Comparison of ENCODE assay signal across 9 cellular contexts in the genomic region with DNA sequence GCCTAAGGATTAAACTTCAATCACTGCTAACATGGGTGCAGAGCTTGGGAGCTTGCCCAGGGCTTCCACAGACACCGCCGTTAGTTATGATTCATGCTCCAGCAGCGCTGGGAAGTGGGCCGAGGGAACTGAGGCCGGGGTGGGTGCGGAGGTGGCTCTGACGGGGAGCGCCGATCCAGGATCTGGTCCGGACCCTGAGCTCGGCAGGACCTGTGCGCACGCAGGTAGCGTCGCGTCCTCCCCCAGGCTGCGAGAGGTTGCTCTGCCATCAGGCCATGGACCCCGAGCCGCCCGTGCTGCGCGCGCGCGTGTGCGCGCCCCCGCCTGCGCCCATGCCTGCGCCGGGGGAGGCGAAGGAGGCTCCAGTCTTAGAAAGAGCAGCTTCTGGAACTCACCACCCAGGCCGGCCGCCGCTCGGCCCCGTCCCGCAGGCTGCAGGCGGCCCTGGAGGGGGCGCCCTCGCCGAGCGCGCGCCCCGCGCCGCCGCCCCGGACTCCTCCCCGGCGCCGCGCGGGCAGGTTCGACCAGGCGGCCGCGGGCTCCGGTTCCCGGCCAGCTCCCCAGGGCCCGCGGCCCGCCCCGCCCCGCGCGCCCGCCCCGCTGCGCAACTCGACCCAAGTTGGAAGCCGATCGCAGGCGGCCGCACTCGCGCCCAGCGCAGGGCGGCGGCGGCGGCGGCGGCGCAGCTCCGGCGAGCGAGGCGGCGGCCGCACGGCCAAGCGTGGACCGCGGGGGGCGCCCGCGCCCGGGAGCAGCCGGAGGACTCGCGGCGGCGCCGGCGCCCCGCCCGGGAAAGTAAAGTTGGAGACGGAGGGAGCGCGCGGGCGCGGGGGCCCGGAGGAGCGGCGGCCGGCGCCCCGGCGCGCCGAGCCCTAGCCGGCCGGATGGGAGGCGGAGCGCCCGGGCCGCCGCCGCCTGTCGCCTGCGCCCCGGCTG. TPM values are rescaled to one million over a fixed set of nuclear protein-coding genes. Genes with fewer than 3 reads are reported as not detected.
A peak's percentile ranks its signal among the peaks of the same experiment; 100 is the strongest.
DNase-seq lines count a peak whose midpoint lies in the region; ATAC-seq, FAIRE-seq and TF ChIP-seq lines count a peak whose summit lies in the region.
"Had no signal": no experiment of that assay in that cellular context is flagged by ENCODE, and none has a peak within 500 bp of the region (broad histone marks: within the 10 kb centered on the region; RNA-seq: fewer than 3 reads in every experiment).

No MANE protein-coding gene starts in this region.

- 15% methylated on average over 8 of the region's 135 CpGs for WGBS in SK-N-SH (ENCODE audit: low lambda C conversion rate)
- 1 to 3% methylated on average over 50 to 135 of the region's 135 CpGs for WGBS in pancreas, 2 donors

- H3K4me1 ChIP-seq in SK-N-SH (ENCODE audit: control insufficient read depth in 1 of 2, insufficient read depth in 2 of 2, low read depth in 1 of 2, low read length in 1 of 2) (peaks cover 0 to 14% of the 10 kb centered on the region in 2 experiments; a peak in 1 of 4 replicates), pancreas (no peaks in the 10 kb centered on the region)

- CTCF ChIA-PET in SK-N-SH (lab: Yijun Ruan, JAX): interaction anchor here (0.6 to 7.0 kb wide), 32 partner anchors 9 to 273 kb away, joined by 3 to 179 read pairs (median 4); no protein-coding TSS in a partner anchor

- ATAC-seq in pancreas: peak; percentile 66 to 86 (median 77)

- no peaks in the 10 kb centered on the region for H3F3A ChIP-seq in SK-N-SH (replicated peaks; ENCODE audit: insufficient read depth)

- H3K9me2 ChIP-seq in SK-N-SH: no peaks in the 10 kb centered on the region

- peak overlapping the region in 1 of 2 experiments; percentile 40; a peak in 2 of 4 replicates for H3K4me3 ChIP-seq in SK-N-SH (ENCODE audit: low read depth in 2 of 2, low read length in 1 of 2)
- H3K4me3 ChIP-seq in fibroblast of the aortic adventitia (ENCODE audit: low read depth, low read length): peak overlapping the region; percentile 25
- H3K4me3 ChIP-seq in pancreas: peak overlapping the region; percentile 15 to 40 (median 28)

- FAIRE-seq in pancreas (lab: Jason Lieb, UNC): no peak

- H3K9me3 Mint-ChIP-seq in CD14-positive monocyte: peaks cover 0 to 12% (median 6%) of the 10 kb centered on the region in 7 donors

- POLR2A ChIA-PET in SK-N-SH (lab: Yijun Ruan, JAX): interaction anchor here (0.6 to 2.9 kb wide), 4 partner anchors 21 to 114 kb away, joined by 3 to 16 read pairs (median 4); no protein-coding TSS in a partner anchor

- TF ChIP-seq EP300 in SK-N-SH (IDR thresholded peaks at IDR 0.05; ENCODE audit: borderline replicate concordance in 1 of 2, low read depth in 1 of 2, low read length in 1 of 2): no peak

- no peak overlapping the region for H3K27ac Mint-ChIP-seq in CD14-positive monocyte

- H3K4me2 ChIP-seq in SK-N-SH: peak overlapping the region; percentile 47; the same call in 1 of the 2 replicates

- no peak overlapping the region for H3K9ac ChIP-seq in SK-N-SH

- H3K4me1 Mint-ChIP-seq in CD14-positive monocyte: peaks cover 4% of the 10 kb centered on the region

- H3K79me2 ChIP-seq in SK-N-SH (ENCODE audit: insufficient read depth): no peaks in the 10 kb centered on the region

- H3K9me3 ChIP-seq in SK-N-SH (no peaks in the 10 kb centered on the region), pancreas (no peaks in the 10 kb centered on the region)

- H3K27me3 ChIP-seq in SK-N-SH (ENCODE audit: insufficient read depth) (no peaks in the 10 kb centered on the region), pancreas (peaks cover 0 to 5% (median 0%) of the 10 kb centered on the region in 4 donors)

- DNase-seq in NCI-H82 (lab: John Stamatoyannopoulos, UW) (peak; percentile 71), NCI-H82 treated with DMSO at 0.1 percent for 48 hours (lab: John Stamatoyannopoulos, UW; ENCODE audit: unreplicated experiment) (no peak), SK-N-SH (peak; percentile 91), fibroblast of the aortic adventitia (ENCODE audit: low read depth) (peak; percentile 27), pancreas (peak; percentile 40 to 81 (median 66)), NCI-H2107 treated with DMSO at 0.1 percent for 48 hours (lab: John Stamatoyannopoulos, UW; ENCODE audit: unreplicated experiment) (no peak), CD14-positive monocyte (ENCODE audit: low spot score) (no peak)
- DNase-seq in activated CD4-positive, alpha-beta T cell treated with anti-CD3 and anti-CD28 coated beads for 4 hours: no peak

- TF ChIP-seq CTCF in SK-N-SH (IDR thresholded peaks at IDR 0.05) (no peak; the same call in 1 of the 2 replicates), fibroblast of the aortic adventitia (IDR thresholded peaks at IDR 0.05; ENCODE audit: insufficient read depth, low read length) (no peak), pancreas (IDR thresholded peaks at IDR 0.05) (no peak), CD14-positive monocyte (IDR thresholded peaks at IDR 0.05) (no peak)

- intact Hi-C loops in pancreas (cut with DNase I): no loop called here
- intact Hi-C loops in CD14-positive monocyte (cut with micrococcal nuclease): no loop called here

- H2AFZ ChIP-seq in SK-N-SH (ENCODE audit: low read depth): no peak overlapping the region

- peaks cover 0 to 4% of the 10 kb centered on the region in 2 donors for H3K36me3 Mint-ChIP-seq in CD14-positive monocyte

- peaks cover 34 to 55% (median 47%) of the 10 kb centered on the region in 3 donors for H3K27me3 Mint-ChIP-seq in CD14-positive monocyte (ENCODE audit: low read depth in 3 of 3)

- TF ChIP-seq RAD21 in SK-N-SH (IDR thresholded peaks at IDR 0.05; ENCODE audit: low read length): peak; percentile 26; the same call in 1 of the 2 replicates

- H4K20me1 ChIP-seq in SK-N-SH (ENCODE audit: insufficient read depth): no peaks in the 10 kb centered on the region

- H3K36me3 ChIP-seq in SK-N-SH (replicated peaks in 1 of 2; ENCODE audit: control insufficient read depth in 1 of 2, insufficient read depth in 2 of 2, low read length in 1 of 2): no peaks in the 10 kb centered on the region
- no peaks in the 10 kb centered on the region for H3K36me3 ChIP-seq in pancreas

- peak overlapping the region in 1 of 2 experiments; percentile 47; a peak in 2 of 4 replicates for H3K27ac ChIP-seq in SK-N-SH (ENCODE audit: low read depth in 2 of 2, low read length in 1 of 2)
- peak overlapping the region in 1 of 4 donors; percentile 41 for H3K27ac ChIP-seq in pancreas

- peak overlapping the region in 1 of 2 donors; percentile 71 for H3K4me3 Mint-ChIP-seq in CD14-positive monocyte

TF ChIP-seq in SK-N-SH, 30 proteins besides CTCF, POLR2A, EP300 and RAD21:
- TF ChIP-seq SMC3 (IDR thresholded peaks at IDR 0.05; ENCODE audit: low read depth, low read length) (0 out of 2 replicates have a peak, but pooled peaks have one; percentile 10), TEAD4 (IDR thresholded peaks at IDR 0.05; ENCODE audit: borderline replicate concordance, insufficient read depth) (no peak)

RNA-seq across cellular contexts. Expression of gene ADRA2C, which starts 0.6 kb away (rescaled TPM):
- 0.15 and 0.36 TPM in 2 replicates for polyA plus RNA-seq in SK-N-SH (2012; rRNA removed)
- 0.09 and 0.26 TPM in 2 replicates for polyA plus RNA-seq in SK-N-SH (2012; cell fraction: cytosol; rRNA removed)
- 0.21 and 0.25 TPM in 2 replicates for polyA plus RNA-seq in SK-N-SH (2012; cell fraction: nucleus; rRNA removed)
- 0.49 TPM in 1 of 2 replicates, not detected in the other for total RNA-seq in fibroblast of the aortic adventitia (ENCODE audit: low replicate concordance)
- total RNA-seq in pancreas: 1 to 10 TPM; 1.1 to 6.8 (median 3.0) TPM
- polyA plus RNA-seq in pancreas: 1 to 10 TPM; 1.9 to 5.3 TPM
- not detected for polyA plus RNA-seq in CD14-positive monocyte
- total RNA-seq: activated CD8-positive, alpha-beta memory T cell treated with anti-CD3 and anti-CD28 coated beads for 36 hours had no signal

Comparison
In these comparisons a context has a peak if more than half of its experiments do, and no peak if none do; other contexts are left out.
1. DNase-seq: peak in NCI-H82 (single experiment), SK-N-SH (single experiment), fibroblast of the aortic adventitia (single experiment) and pancreas (6 of 6); none in NCI-H82 treated with DMSO at 0.1 percent for 48 hours (single experiment), NCI-H2107 treated with DMSO at 0.1 percent for 48 hours (single experiment), CD14-positive monocyte (single experiment) and activated CD4-positive, alpha-beta T cell treated with anti-CD3 and anti-CD28 coated beads for 4 hours (0 of 2).